ENCODE assay signal across 15 cellular contexts in genomic region chr4:156347412-156348075, GRCh38.
A peak's percentile ranks its signal among the peaks of the same experiment; 100 is the strongest.
DNase-seq lines count a peak whose midpoint lies in the region; FAIRE-seq lines count a peak whose summit lies in the region.
"Had no signal": no experiment of that assay in that cellular context is flagged by ENCODE, and none has a peak within 500 bp of the region (broad histone marks: within the 10 kb centered on the region; RNA-seq: fewer than 3 reads in every experiment).

No MANE protein-coding gene starts in this region.

- FAIRE-seq in urothelium cell line (lab: Jason Lieb, UNC): no peak

- DNase-seq in HS-5 (ENCODE audit: low read depth) (peak; percentile 68), SW480 (ENCODE audit: low spot score) (peak; percentile 79), foreskin melanocyte (peak; percentile 32), urothelium cell line (ENCODE audit: low spot score) (peak; percentile 35), T-helper 2 cell (no peak), SHP77 treated with DMSO at 0.1 percent for 48 hours (lab: John Stamatoyannopoulos, UW) (no peak), NCI-H82 (lab: John Stamatoyannopoulos, UW) (no peak)
- DNase-seq: activated CD4-positive, alpha-beta memory T cell treated with anti-CD3 and anti-CD28 coated beads for 36 hours; activated effector memory CD4-positive, alpha-beta T cell treated with Interleukin-2 at 50 U/mL for 16 hours; caudate nucleus; COR-L47; left lung; NCI-H2107; T-helper 17 cell; testis had no signal

Comparison
In these comparisons a context has a peak if more than half of its experiments do, and no peak if none do; other contexts are left out.
1. DNase-seq: peak in HS-5 (single experiment), SW480 (single experiment), foreskin melanocyte (single experiment) and urothelium cell line (single experiment); none in T-helper 2 cell (0 of 5), SHP77 treated with DMSO at 0.1 percent for 48 hours (single experiment) and NCI-H82 (single experiment).